ENCODE assay signal across 24 cellular contexts in the genomic region with DNA sequence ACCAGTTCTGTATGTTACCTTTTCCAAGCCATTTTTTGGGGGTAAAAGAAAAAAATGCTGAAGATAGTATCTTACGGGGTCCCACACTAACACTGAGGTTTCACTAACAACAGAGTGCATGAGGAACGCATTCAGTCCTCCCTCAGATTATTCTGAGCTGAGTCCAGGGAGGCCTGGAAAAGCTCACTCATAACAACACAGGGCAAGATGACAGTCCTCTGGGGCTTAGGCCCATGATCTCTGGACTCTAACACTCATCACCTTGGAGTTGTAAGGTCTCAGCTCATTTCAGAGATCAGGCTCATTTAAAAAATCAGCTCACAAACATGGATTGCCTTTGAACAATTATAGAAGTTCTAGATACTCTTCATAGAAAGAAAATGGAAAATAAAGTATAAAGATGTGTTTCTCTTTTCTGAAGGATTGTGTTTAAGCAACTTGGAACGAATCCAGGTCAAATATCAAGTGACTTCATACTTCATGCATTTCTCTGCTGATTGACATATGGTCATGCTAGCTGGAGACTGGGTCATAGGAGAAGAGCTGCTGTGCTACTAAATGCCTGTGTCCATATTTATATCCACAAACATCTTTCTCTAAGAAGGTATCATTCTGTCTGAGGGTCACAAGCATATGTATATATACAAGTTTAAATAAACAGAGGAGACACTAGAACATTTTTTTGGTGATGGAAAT.
A peak's percentile ranks its signal among the peaks of the same experiment; 100 is the strongest.
DNase-seq lines count a peak whose midpoint lies in the region; ATAC-seq and TF ChIP-seq lines count a peak whose summit lies in the region.
"Had no signal": no experiment of that assay in that cellular context is flagged by ENCODE, and none has a peak within 500 bp of the region (broad histone marks: within the 10 kb centered on the region; RNA-seq: fewer than 3 reads in every experiment).

No MANE protein-coding gene starts in this region.

- no peak for TF ChIP-seq CTCF in epithelial cell of esophagus (IDR thresholded peaks at IDR 0.05; ENCODE audit: insufficient read depth, low read depth, low read length, missing control alignments)
- TF ChIP-seq CTCF in GM23338 (conservative IDR thresholded peaks at IDR 0.05; ENCODE audit: low read depth in 2 of 2) = no peak

- peaks cover 10% of the 10 kb centered on the region for H3K9me2 ChIP-seq in GM23338 (ENCODE audit: insufficient read depth)

- H4K20me1 ChIP-seq in GM23338 (replicated peaks; ENCODE audit: insufficient read depth) = no peaks in the 10 kb centered on the region

- H3K27ac ChIP-seq in muscle layer of colon (ENCODE audit: low read depth, low read length) = peak overlapping the region; percentile 47
- no peak overlapping the region for H3K27ac ChIP-seq in GM23338 (ENCODE audit: low read depth)
- H3K27ac ChIP-seq: colonic mucosa, prostate gland had no signal

- no peak overlapping the region for H3K4me3 Mint-ChIP-seq in GM23338
- H3K4me3 Mint-ChIP-seq: activated naive CD8-positive, alpha-beta T cell treated with anti-CD3 and anti-CD28 coated beads for 36 hours; CD4-positive, alpha-beta T cell; endodermal cell; H9; stimulated activated naive CD8-positive, alpha-beta T cell treated with anti-CD3 and anti-CD28 coated beads, Interleukin-15, Interleukin-2, amounts not matched to agents 100 ng/mL and 50 ng/mL, for 24 hours had no signal

- H3K27me3 ChIP-seq in muscle layer of colon (ENCODE audit: control insufficient read depth in 1 of 2, insufficient read depth in 2 of 2, low read length in 2 of 2) (no peaks in the 10 kb centered on the region), GM23338 (ENCODE audit: insufficient read depth) (no peaks in the 10 kb centered on the region)
- H3K27me3 ChIP-seq: colonic mucosa, transverse colon had no signal

- H3K36me3 ChIP-seq in muscle layer of colon (ENCODE audit: insufficient read depth, low read length) (no peaks in the 10 kb centered on the region), GM23338 (ENCODE audit: insufficient read depth) (no peaks in the 10 kb centered on the region)
- H3K36me3 ChIP-seq: colonic mucosa, prostate gland, transverse colon had no signal

- H3K9me3 Mint-ChIP-seq in GM23338 = no peaks in the 10 kb centered on the region
- H3K9me3 Mint-ChIP-seq: activated naive CD8-positive, alpha-beta T cell treated with anti-CD3 and anti-CD28 coated beads for 36 hours; CD4-positive, alpha-beta T cell; endodermal cell; H9; stimulated activated naive CD8-positive, alpha-beta T cell treated with anti-CD3 and anti-CD28 coated beads, Interleukin-15, Interleukin-2, amounts not matched to agents 100 ng/mL and 50 ng/mL, for 24 hours had no signal

- no peak overlapping the region for H2AFZ ChIP-seq in GM23338

- ATAC-seq in GM23338 = no peak
- ATAC-seq in HG03139 (IDR thresholded peaks at IDR 0.05; ENCODE audit: unreplicated experiment) = no peak

- H3K9me3 ChIP-seq in muscle layer of colon (ENCODE audit: low read length) = no peaks in the 10 kb centered on the region
- H3K9me3 ChIP-seq: colonic mucosa, prostate gland, transverse colon had no signal

- no peaks in the 10 kb centered on the region for H3F3A ChIP-seq in GM23338 (replicated peaks; ENCODE audit: low read depth)

- peaks cover 3% of the 10 kb centered on the region; the same call in 2 of the 3 replicates for H3K4me1 Mint-ChIP-seq in GM23338
- H3K4me1 Mint-ChIP-seq: activated naive CD8-positive, alpha-beta T cell treated with anti-CD3 and anti-CD28 coated beads for 36 hours had no signal

- DNase-seq in DMS53 (lab: John Stamatoyannopoulos, UW) (peak; percentile 42), NCI-H2171 (lab: John Stamatoyannopoulos, UW) (peak; percentile 21), epithelial cell of esophagus (ENCODE audit: low read depth) (peak; percentile 44), NCI-H128 (lab: John Stamatoyannopoulos, UW; ENCODE audit: unreplicated experiment) (no peak), NCI-H2227 (lab: John Stamatoyannopoulos, UW; ENCODE audit: unreplicated experiment) (no peak), GM23338 (ENCODE audit: low spot score) (no peak)
- DNase-seq: activated CD8-positive, alpha-beta memory T cell treated with anti-CD3 and anti-CD28 coated beads, Interleukin-2, amount 50 U/mL, for 4 hours; activated naive CD8-positive, alpha-beta T cell treated with anti-CD3 and anti-CD28 coated beads for 36 hours; CD4-positive, alpha-beta T cell; colonic mucosa; endodermal cell; H9; IMR-90; NCI-H1436; NCI-H82; SHP77; stimulated activated CD4-positive, alpha-beta T cell treated with anti-CD3 and anti-CD28 coated beads, Interleukin-12 subunit alpha, Interleukin-12 subunit beta, amount 100 ng/mL, for 4 hours; stimulated activated CD4-positive, alpha-beta T cell treated with anti-CD3 and anti-CD28 coated beads, Interleukin-4, amount 100 ng/mL, for 4 hours; T-helper 2 cell; transverse colon had no signal

- H3K27me3 Mint-ChIP-seq in GM23338 (ENCODE audit: insufficient read depth, low read depth, poor library complexity) = peaks cover 3% of the 10 kb centered on the region

- no peaks in the 10 kb centered on the region for H3K79me2 ChIP-seq in GM23338 (replicated peaks; ENCODE audit: insufficient read depth)

- H3K4me3 ChIP-seq in epithelial cell of esophagus (ENCODE audit: low read length) (no peak overlapping the region), muscle layer of colon (ENCODE audit: low read depth in 1 of 2, low read length in 2 of 2) (no peak overlapping the region), GM23338 (no peak overlapping the region)
- H3K4me3 ChIP-seq: colonic mucosa, prostate gland, transverse colon had no signal

- peaks cover 23% of the 10 kb centered on the region for H3K4me1 ChIP-seq in muscle layer of colon (ENCODE audit: insufficient read depth, low read length)
- no peaks in the 10 kb centered on the region for H3K4me1 ChIP-seq in GM23338 (ENCODE audit: insufficient read depth)
- H3K4me1 ChIP-seq: colonic mucosa, prostate gland, transverse colon had no signal

- H3K9ac ChIP-seq in muscle layer of colon (ENCODE audit: low read length) = no peak overlapping the region

- no peak overlapping the region for H3K27ac Mint-ChIP-seq in GM23338
- H3K27ac Mint-ChIP-seq: activated naive CD8-positive, alpha-beta T cell treated with anti-CD3 and anti-CD28 coated beads for 36 hours; CD4-positive, alpha-beta T cell; endodermal cell; H9; stimulated activated naive CD8-positive, alpha-beta T cell treated with anti-CD3 and anti-CD28 coated beads, Interleukin-15, Interleukin-2, amounts not matched to agents 100 ng/mL and 50 ng/mL, for 24 hours had no signal

- H3K36me3 Mint-ChIP-seq in GM23338 (ENCODE audit: low read depth) = no peaks in the 10 kb centered on the region; the same call in 2 of the 3 replicates
- H3K36me3 Mint-ChIP-seq: activated naive CD8-positive, alpha-beta T cell treated with anti-CD3 and anti-CD28 coated beads for 36 hours had no signal

- H3K4me2 ChIP-seq in GM23338 = no peak overlapping the region

TF ChIP-seq in GM23338, 12 proteins besides CTCF, POLR2A, EP300 and RAD21 (continues in another document):
- TF ChIP-seq ZNF331 (CRISPR knock-in tag; IDR thresholded peaks at IDR 0.05; ENCODE audit: low read depth) = no peak
- no peak for TF ChIP-seq STAT1 (IDR thresholded peaks at IDR 0.05; ENCODE audit: unreplicated experiment)

Comparison
In these comparisons a context has a peak if more than half of its experiments do, and no peak if none do; other contexts are left out.
1. DNase-seq: peak in DMS53 (single experiment), NCI-H2171 (single experiment) and epithelial cell of esophagus (single experiment); none in NCI-H128 (single experiment), NCI-H2227 (single experiment) and GM23338 (single experiment).